In the genomic region with DNA sequence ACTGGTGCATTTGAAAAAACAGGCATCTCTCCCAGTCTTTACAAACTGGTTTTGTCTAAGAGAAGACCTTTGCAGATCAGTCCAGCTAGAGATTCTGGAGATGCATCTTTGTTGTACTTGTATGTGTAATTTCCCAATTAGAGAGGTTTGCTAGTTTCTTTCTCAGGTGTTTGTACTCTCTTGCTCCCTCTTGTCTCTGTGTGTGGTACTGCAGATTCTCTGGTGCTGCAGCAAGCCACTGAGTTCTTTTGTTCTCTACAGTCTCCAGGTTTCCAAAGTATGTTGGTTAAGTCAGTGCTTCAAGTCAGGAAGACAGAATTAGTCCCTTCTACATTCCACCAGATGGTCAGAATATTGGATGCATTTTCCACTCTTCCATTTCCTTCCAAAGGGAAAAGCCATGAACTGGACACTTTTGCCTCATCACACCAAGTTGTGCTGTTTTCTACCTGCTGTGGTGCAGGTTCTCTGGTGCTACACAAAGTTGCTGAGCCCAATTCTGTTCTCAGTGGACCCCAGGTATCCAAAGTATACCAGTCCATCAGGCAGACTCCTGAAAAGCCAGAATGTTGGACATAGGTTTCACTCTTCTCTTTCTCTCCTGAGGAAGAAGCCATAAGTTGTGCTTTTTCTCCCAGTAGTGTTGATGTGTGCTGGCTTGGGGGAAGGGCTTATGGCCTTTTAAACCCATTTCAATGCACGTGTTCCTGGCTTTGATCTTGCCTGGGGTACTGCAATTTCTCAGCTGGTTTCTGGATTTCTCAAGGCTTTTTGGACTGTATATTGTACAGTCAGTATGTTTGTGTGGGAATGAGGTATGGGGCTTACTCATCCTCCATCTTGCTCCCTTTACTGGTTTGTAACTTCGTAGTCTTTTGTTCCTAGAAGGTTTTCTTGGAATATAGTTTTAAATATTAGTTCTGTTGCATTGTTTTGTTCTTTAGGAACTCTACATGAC, we compare ENCODE assay signal across 8 cellular contexts. TPM values are rescaled to one million over a fixed set of nuclear protein-coding genes. Genes with fewer than 3 reads are reported as not detected.
DNase-seq lines count a peak whose midpoint lies in the region; ATAC-seq and TF ChIP-seq lines count a peak whose summit lies in the region.

No MANE protein-coding gene starts in this region.

- H2AK5ac ChIP-seq in H9 (ENCODE audit: insufficient read length, low read length), result no peak overlapping the region

- no peak overlapping the region for H4K5ac ChIP-seq in H9 (ENCODE audit: insufficient read length, low read depth, low read length)

- H3K79me2 ChIP-seq in H9 (ENCODE audit: insufficient read depth, low read length) (peaks cover 28% of the 10 kb centered on the region; the same call in 1 of the 2 replicates), osteoblast (ENCODE audit: insufficient read depth, low read length) (peaks cover 91% of the 10 kb centered on the region)

- H3K14ac ChIP-seq in H9 (ENCODE audit: insufficient read depth, low read length), result no peak overlapping the region

- H3K4ac ChIP-seq in H9 (ENCODE audit: low read depth, low read length), result no peak overlapping the region

- no peak overlapping the region for H4K8ac ChIP-seq in H9 (replicated peaks; ENCODE audit: insufficient read length, low read depth, low read length)

- H3K9ac ChIP-seq in H9 (ENCODE audit: extremely low read depth, insufficient read length, low read length), result no peak overlapping the region

- no peak overlapping the region for H3K4me3 ChIP-seq in osteoblast (ENCODE audit: insufficient read depth, low read length)

- H3K79me1 ChIP-seq in H9 (ENCODE audit: insufficient read depth, low read depth, low read length, poor library complexity, severe bottlenecking), result peaks cover 3% of the 10 kb centered on the region

- H3K4me2 ChIP-seq in H9 (ENCODE audit: insufficient read depth, insufficient read length, low read length), result no peak overlapping the region
- H3K4me2 ChIP-seq in osteoblast (ENCODE audit: insufficient read depth, low read length), result no peak overlapping the region

- H3K27ac ChIP-seq in H9 (ENCODE audit: insufficient read length, low read depth, low read length), result no peak overlapping the region
- H3K27ac ChIP-seq in osteoblast (ENCODE audit: low read depth, low read length), result no peak overlapping the region

- no peaks in the 10 kb centered on the region; a peak in 1 of 5 replicates for H3K9me3 Mint-ChIP-seq in H9
- peaks cover 9% of the 10 kb centered on the region for H3K9me3 Mint-ChIP-seq in chondrocyte (ENCODE audit: low read depth)

- H2BK15ac ChIP-seq in H9 (ENCODE audit: low read depth, low read length), result no peak overlapping the region

- WGBS in H9 (ENCODE audit: extremely low coverage, insufficient read length, low lambda C conversion rate), result no CpG with 5 or more reads among the region's 2 CpGs

- H3K23me2 ChIP-seq in H9 (ENCODE audit: insufficient read length, low read depth, low read length, poor library complexity, severe bottlenecking), result no peaks in the 10 kb centered on the region

- H3K27me3 Mint-ChIP-seq in H9 (ENCODE audit: low read depth), result no peaks in the 10 kb centered on the region
- no peaks in the 10 kb centered on the region for H3K27me3 Mint-ChIP-seq in chondrocyte (ENCODE audit: low read depth)

- H3K23ac ChIP-seq in H9 (ENCODE audit: insufficient read length, low read depth, low read length), result no peak overlapping the region

- peak; percentile 12 for DNase-seq in EL
- peak; percentile 54 for DNase-seq in H9
- DNase-seq in RPMI7951 (ENCODE audit: low read depth), result peak; percentile 10
- DNase-seq in chondrocyte (ENCODE audit: low spot score), result no peak
- DNase-seq in osteoblast (ENCODE audit: insufficient read length, low spot score, missing footprints), result no peak

- TF ChIP-seq CTCF in H9 (conservative IDR thresholded peaks at IDR 0.05) (peak; percentile 71), chondrocyte (IDR thresholded peaks at IDR 0.05) (peak; percentile 69), osteoblast (IDR thresholded peaks at IDR 0.05; ENCODE audit: extremely low read depth, low read depth, low read length) (peak; percentile 39)

- no peak overlapping the region for H2BK120ac ChIP-seq in H9 (ENCODE audit: low read depth, low read length, poor library complexity, severe bottlenecking)

- H2BK5ac ChIP-seq in H9 (ENCODE audit: insufficient read length, low read length), result no peak overlapping the region

- no peak overlapping the region for H3T11ph ChIP-seq in H9 (ENCODE audit: low read length)

- no peak overlapping the region for H3K18ac ChIP-seq in H9 (ENCODE audit: insufficient read length, low read depth, low read length)

- H4K91ac ChIP-seq in H9 (ENCODE audit: insufficient read length, low read depth, low read length), result no peak overlapping the region

- H3K4me3 Mint-ChIP-seq in H9 (no peak overlapping the region), chondrocyte (ENCODE audit: unreplicated experiment) (no peak overlapping the region)

- H2BK12ac ChIP-seq in H9 (ENCODE audit: insufficient read length, low read depth, low read length), result no peak overlapping the region

- H3K27ac Mint-ChIP-seq in H9 (peak overlapping the region in 1 of 3 experiments; percentile 5; a peak in 2 of 7 replicates), chondrocyte (ENCODE audit: unreplicated experiment) (no peak overlapping the region)

- H2AFZ ChIP-seq in H9 (ENCODE audit: low read length) (no peak overlapping the region), osteoblast (ENCODE audit: low read length) (no peak overlapping the region)

- no peaks in the 10 kb centered on the region for H3K27me3 ChIP-seq in H9 (ENCODE audit: insufficient read depth, low read length)
- no peaks in the 10 kb centered on the region for H3K27me3 ChIP-seq in osteoblast (ENCODE audit: insufficient read depth, low read length)

- H3K36me3 ChIP-seq in osteoblast (ENCODE audit: insufficient read depth, low read length), result no peaks in the 10 kb centered on the region

- ATAC-seq in GM21737 (IDR thresholded peaks at IDR 0.05; ENCODE audit: unreplicated experiment) (no peak), GM19463 (IDR thresholded peaks at IDR 0.05; ENCODE audit: unreplicated experiment) (no peak), GM18873 (IDR thresholded peaks at IDR 0.05; ENCODE audit: low FRiP score, unreplicated experiment) (no peak)

- H3K4me1 Mint-ChIP-seq in H9 (peaks cover 37 to 41% of the 10 kb centered on the region in 2 experiments), chondrocyte (ENCODE audit: low read depth) (peaks cover 41% of the 10 kb centered on the region)

- H3K4me1 ChIP-seq in H9 (ENCODE audit: insufficient read depth, low read length), result peaks cover 7% of the 10 kb centered on the region; the same call in 1 of the 2 replicates
- H3K4me1 ChIP-seq in osteoblast (ENCODE audit: insufficient read depth, low read length), result peaks cover 13% of the 10 kb centered on the region

- H2BK20ac ChIP-seq in H9 (ENCODE audit: low read depth, low read length, poor library complexity, severe bottlenecking), result no peak overlapping the region

- H3K9me3 ChIP-seq in H9 (ENCODE audit: control insufficient read depth, low read depth, low read length) (no peaks in the 10 kb centered on the region), osteoblast (ENCODE audit: low read depth, low read length) (no peaks in the 10 kb centered on the region)

- H3K36me3 Mint-ChIP-seq in H9 (ENCODE audit: insufficient read depth in 1 of 3, low read depth in 3 of 3), result peaks cover 3 to 11% (median 4%) of the 10 kb centered on the region in 3 experiments; a peak in 5 of 7 replicates
- H3K36me3 Mint-ChIP-seq in chondrocyte (ENCODE audit: low read depth), result peaks cover 2% of the 10 kb centered on the region

- no peak overlapping the region for H3K56ac ChIP-seq in H9 (ENCODE audit: insufficient read length, low read depth, low read length)

- H4K20me1 ChIP-seq in H9 (ENCODE audit: control insufficient read depth, insufficient read depth, insufficient read length), result no peaks in the 10 kb centered on the region
- peaks cover 67% of the 10 kb centered on the region for H4K20me1 ChIP-seq in osteoblast (ENCODE audit: insufficient read depth, low read length)

RNA-seq across cellular contexts. Expression of gene EPC2, which starts 29.8 kb away (rescaled TPM):
- total RNA-seq in H9 (2021) (31.3 and 31.5 TPM in 2 replicates), chondrocyte (23.2 to 29.3 TPM (median 23.8 TPM) in 3 replicates), osteoblast (27.7 and 29.3 TPM in 2 replicates)
- total RNA-seq in RPMI7951 (2014; rRNA removed; shearing (Covaris generic)), result 15.8 and 16.7 TPM in 2 replicates

Comparison
In these comparisons a context has a peak if more than half of its experiments do, and no peak if none do; other contexts are left out.
1. DNase-seq: peak in EL (single experiment), H9 (single experiment) and RPMI7951 (single experiment); none in chondrocyte (single experiment) and osteoblast (single experiment).
2. Peak in every context shown above with its lines, with median percentiles within 50 percentile points of each other: CTCF ChIP-seq.